ENCODE assay signal across 13 cellular contexts in genomic region chr7:95917622-95918021, GRCh38.
A peak's percentile ranks its signal among the peaks of the same experiment; 100 is the strongest.
DNase-seq lines count a peak whose midpoint lies in the region; ATAC-seq and TF ChIP-seq lines count a peak whose summit lies in the region.
"Had no signal": no experiment of that assay in that cellular context is flagged by ENCODE, and none has a peak within 500 bp of the region (broad histone marks: within the 10 kb centered on the region; RNA-seq: fewer than 3 reads in every experiment).

No MANE protein-coding gene starts in this region.

- no peaks in the 10 kb centered on the region for H3K36me3 ChIP-seq in fibroblast of lung (ENCODE audit: control insufficient read depth, insufficient read depth, low read length)
- H3K36me3 ChIP-seq in lower lobe of right lung, result no peaks in the 10 kb centered on the region
- H3K36me3 ChIP-seq in naive thymus-derived CD4-positive, alpha-beta T cell (ENCODE audit: control insufficient read depth in 2 of 3, insufficient read depth in 3 of 3, low read length in 3 of 3), result no peaks in the 10 kb centered on the region

- H3K4me2 ChIP-seq in fibroblast of lung (ENCODE audit: extremely low read depth, insufficient read depth, low read length), result peak overlapping the region; percentile 92

- DNase-seq in NCI-H748 (lab: John Stamatoyannopoulos, UW; ENCODE audit: unreplicated experiment) (peak; percentile 52), NCI-H748 treated with DMSO at 0.1 percent for 48 hours (lab: John Stamatoyannopoulos, UW) (no peak), fibroblast of lung (ENCODE audit: low read depth in 2 of 2) (peak in 1 of 2 donors; percentile 1), lower lobe of right lung (no peak), EL (no peak)
- DNase-seq in naive thymus-derived CD4-positive, alpha-beta T cell, result no peak
- no peak for DNase-seq in T-helper 2 cell treated with Interferon-gamma antibody and Interleukin-4, amounts not matched to agents 5 μg/mL and 100 μg/mL, for 36 hours (ENCODE audit: low spot score)
- DNase-seq: 8988T, C1 segment of cervical spinal cord, Karpas-422, NCI-H524 treated with DMSO at 0.1 percent for 48 hours, Right ventricle myocardium superior had no signal

- H2AFZ ChIP-seq in fibroblast of lung (ENCODE audit: low read length), result peak overlapping the region; percentile 77

- intact Hi-C loops in lower lobe of right lung (cut with DNase I), result no loop called here
- intact Hi-C loops in naive thymus-derived CD4-positive, alpha-beta T cell (cut with micrococcal nuclease), result loop anchor here in 1 of 2 donors (1.0 to 5.0 kb wide), 4 partner anchors 500 to 1917 kb away; no protein-coding TSS in a partner anchor

- H3K4me1 Mint-ChIP-seq in naive thymus-derived CD4-positive, alpha-beta T cell, result peaks cover 0 to 8% (median 0%) of the 10 kb centered on the region in 7 donors
- H3K4me1 Mint-ChIP-seq in T-helper 2 cell treated with Interferon-gamma antibody and Interleukin-4, amounts not matched to agents 5 μg/mL and 100 μg/mL, for 36 hours (ENCODE audit: low read depth), result peaks cover 6% of the 10 kb centered on the region

- H3K4me3 ChIP-seq in fibroblast of lung (replicated peaks in 1 of 4; ENCODE audit: control extremely low read depth in 1 of 4, insufficient read depth in 1 of 4, low read depth in 3 of 4, low read length in 4 of 4) (peak overlapping the region; percentile 45 to 63 (median 51)), lower lobe of right lung (peak overlapping the region; percentile 29)
- H3K4me3 ChIP-seq in naive thymus-derived CD4-positive, alpha-beta T cell (ENCODE audit: low read length), result no peak overlapping the region

- H3K79me2 ChIP-seq in fibroblast of lung (ENCODE audit: control insufficient read depth, insufficient read depth, low read length), result no peaks in the 10 kb centered on the region

- H3K27me3 ChIP-seq in fibroblast of lung (ENCODE audit: control insufficient read depth, insufficient read depth, low read length) (no peaks in the 10 kb centered on the region), lower lobe of right lung (ENCODE audit: low read depth) (no peaks in the 10 kb centered on the region)
- no peaks in the 10 kb centered on the region for H3K27me3 ChIP-seq in naive thymus-derived CD4-positive, alpha-beta T cell (ENCODE audit: control insufficient read depth in 2 of 2, insufficient read depth in 2 of 2, low read length in 2 of 2)

- POLR2A ChIA-PET in naive thymus-derived CD4-positive, alpha-beta T cell (lab: Charles Lee), result no interaction called here

- TF ChIP-seq CTCF in fibroblast of lung (conservative IDR thresholded peaks at IDR 0.05 in 1 of 2, IDR thresholded peaks at IDR 0.05 in 1 of 2; ENCODE audit: low read depth in 1 of 2, low read length in 2 of 2) (no peak), lower lobe of right lung (IDR thresholded peaks at IDR 0.05) (no peak)

- no peaks in the 10 kb centered on the region for H4K20me1 ChIP-seq in fibroblast of lung (ENCODE audit: control insufficient read depth, extremely low read depth, insufficient read depth, low read length)

- no peak overlapping the region for H3K9ac ChIP-seq in fibroblast of lung (ENCODE audit: insufficient read depth, low read length)

- peaks cover 14 to 36% (median 34%) of the 10 kb centered on the region in 5 donors for H3K27me3 Mint-ChIP-seq in naive thymus-derived CD4-positive, alpha-beta T cell
- H3K27me3 Mint-ChIP-seq in T-helper 2 cell treated with Interferon-gamma antibody and Interleukin-4, amounts not matched to agents 5 μg/mL and 100 μg/mL, for 36 hours (ENCODE audit: low read depth), result peaks cover 17% of the 10 kb centered on the region

- no peak overlapping the region for H3K27ac Mint-ChIP-seq in naive thymus-derived CD4-positive, alpha-beta T cell
- H3K27ac Mint-ChIP-seq in T-helper 2 cell treated with Interferon-gamma antibody and Interleukin-4, amounts not matched to agents 5 μg/mL and 100 μg/mL, for 36 hours, result no peak overlapping the region

- H3K4me3 Mint-ChIP-seq in naive thymus-derived CD4-positive, alpha-beta T cell, result no peak overlapping the region
- H3K4me3 Mint-ChIP-seq in T-helper 2 cell treated with Interferon-gamma antibody and Interleukin-4, amounts not matched to agents 5 μg/mL and 100 μg/mL, for 36 hours, result no peak overlapping the region

- CTCF ChIA-PET in naive thymus-derived CD4-positive, alpha-beta T cell (lab: Charles Lee), result interaction anchor here (1.2 to 2.9 kb wide), 4 partner anchors 12 to 1928 kb away, joined by 3 to 14 read pairs (median 5); no protein-coding TSS in a partner anchor

- H3K27ac ChIP-seq in fibroblast of lung (ENCODE audit: insufficient read depth, low read length), result no peak overlapping the region
- no peak overlapping the region for H3K27ac ChIP-seq in lower lobe of right lung
- H3K27ac ChIP-seq in naive thymus-derived CD4-positive, alpha-beta T cell (ENCODE audit: low read depth, low read length), result no peak overlapping the region

- H3K9me3 ChIP-seq in fibroblast of lung (ENCODE audit: control insufficient read depth, insufficient read depth, low read depth, low read length), result no peaks in the 10 kb centered on the region
- H3K9me3 ChIP-seq in lower lobe of right lung, result no peaks in the 10 kb centered on the region
- H3K9me3 ChIP-seq in naive thymus-derived CD4-positive, alpha-beta T cell (ENCODE audit: control insufficient read depth in 2 of 3, low read length in 3 of 3), result no peaks in the 10 kb centered on the region

- H3K36me3 Mint-ChIP-seq in naive thymus-derived CD4-positive, alpha-beta T cell, result no peaks in the 10 kb centered on the region
- no peaks in the 10 kb centered on the region for H3K36me3 Mint-ChIP-seq in T-helper 2 cell treated with Interferon-gamma antibody and Interleukin-4, amounts not matched to agents 5 μg/mL and 100 μg/mL, for 36 hours (ENCODE audit: low read depth)

- ATAC-seq in lower lobe of right lung, result no peak
- ATAC-seq in GM21367 (IDR thresholded peaks at IDR 0.05; ENCODE audit: unreplicated experiment), result no peak
- no peak for ATAC-seq in naive thymus-derived CD4-positive, alpha-beta T cell

- no peaks in the 10 kb centered on the region for H3K9me3 Mint-ChIP-seq in naive thymus-derived CD4-positive, alpha-beta T cell
- no peaks in the 10 kb centered on the region for H3K9me3 Mint-ChIP-seq in T-helper 2 cell treated with Interferon-gamma antibody and Interleukin-4, amounts not matched to agents 5 μg/mL and 100 μg/mL, for 36 hours

- H3K4me1 ChIP-seq in fibroblast of lung (ENCODE audit: control insufficient read depth, extremely low read depth, insufficient read depth, low read length), result no peaks in the 10 kb centered on the region
- H3K4me1 ChIP-seq in lower lobe of right lung, result no peaks in the 10 kb centered on the region
- H3K4me1 ChIP-seq in naive thymus-derived CD4-positive, alpha-beta T cell (ENCODE audit: control insufficient read depth in 2 of 2, insufficient read depth in 2 of 2, low read length in 2 of 2), result no peaks in the 10 kb centered on the region
